In the genomic region with DNA sequence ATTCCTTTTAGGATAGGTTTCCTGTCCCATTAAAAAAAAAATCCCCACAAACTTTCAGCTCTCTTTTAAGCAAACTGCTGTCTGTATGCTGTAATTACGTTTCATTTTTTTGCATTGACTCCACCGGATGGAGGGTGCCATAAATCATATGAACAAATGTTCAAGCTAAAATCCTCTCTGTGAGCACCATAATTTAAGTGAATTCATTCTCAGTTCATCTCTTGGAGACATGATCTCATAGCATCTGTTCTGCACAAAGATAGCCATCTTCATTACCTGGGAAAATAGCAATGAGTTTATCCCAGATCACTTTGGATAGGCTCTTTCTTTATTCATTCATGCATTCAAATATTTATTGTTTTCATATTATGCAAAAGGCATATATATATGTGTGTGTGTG, we compare ENCODE assay signal across 16 cellular contexts.
A peak's percentile ranks its signal among the peaks of the same experiment; 100 is the strongest.
DNase-seq lines count a peak whose midpoint lies in the region; ATAC-seq and TF ChIP-seq lines count a peak whose summit lies in the region.
"Had no signal": no experiment of that assay in that cellular context is flagged by ENCODE, and none has a peak within 500 bp of the region (broad histone marks: within the 10 kb centered on the region; RNA-seq: fewer than 3 reads in every experiment).

No MANE protein-coding gene starts in this region.

- no peak for TF ChIP-seq CTCF in gastroesophageal sphincter (IDR thresholded peaks at IDR 0.05)

- H3K27me3 ChIP-seq in gastroesophageal sphincter: no peaks in the 10 kb centered on the region

- H3K36me3 ChIP-seq in SK-N-MC (ENCODE audit: insufficient read depth, low read length): no peaks in the 10 kb centered on the region
- H3K36me3 ChIP-seq in gastroesophageal sphincter: no peaks in the 10 kb centered on the region

- no peak for TF ChIP-seq POLR2A in gastroesophageal sphincter (IDR thresholded peaks at IDR 0.05)

- H3K4me1 ChIP-seq in gastroesophageal sphincter: no peaks in the 10 kb centered on the region

- DNase-seq in NCI-H1417 (lab: John Stamatoyannopoulos, UW) (peak in 2 of 3 experiments; percentile 36 to 77), NCI-H1417 treated with DMSO at 0.1 percent for 48 hours (lab: John Stamatoyannopoulos, UW) (no peak), A172 (ENCODE audit: low spot score) (peak; percentile 25), KG1 (lab: John Stamatoyannopoulos, UW) (peak; percentile 38), SK-N-MC (ENCODE audit: low read depth, low spot score) (peak; percentile 60)
- DNase-seq in central memory CD4-positive, alpha-beta T cell: no peak
- DNase-seq: ACHN; C1 segment of cervical spinal cord; Calu3; CD4-positive, alpha-beta T cell; DMS 273 treated with DMSO at 0.1 percent for 48 hours; GM23248; H7 had no signal

- H3K27ac ChIP-seq in SK-N-MC: no peak overlapping the region
- no peak overlapping the region for H3K27ac ChIP-seq in gastroesophageal sphincter
- H3K27ac ChIP-seq: 22Rv1, GM23248 had no signal

- ATAC-seq in HG02938 (IDR thresholded peaks at IDR 0.05; ENCODE audit: unreplicated experiment): no peak
- ATAC-seq in gastroesophageal sphincter: no peak

- H3K4me3 ChIP-seq in SK-N-MC: peak overlapping the region; percentile 23; the same call in 1 of the 2 replicates
- H3K4me3 ChIP-seq in gastroesophageal sphincter: no peak overlapping the region
- H3K4me3 ChIP-seq: GM23248 had no signal

- no peak for TF ChIP-seq EP300 in gastroesophageal sphincter (IDR thresholded peaks at IDR 0.05)

- H3K9ac ChIP-seq in SK-N-MC (ENCODE audit: insufficient read length): no peak overlapping the region
- H3K9ac ChIP-seq: GM23248 had no signal

- H3K9me3 ChIP-seq in SK-N-MC (ENCODE audit: low read depth, low read length) (no peaks in the 10 kb centered on the region), gastroesophageal sphincter (no peaks in the 10 kb centered on the region)

- 33 to 55% methylated on average over 2 of the region's 2 CpGs for whole genome bisulfite sequencing in gastroesophageal sphincter (ENCODE audit: low coverage in 1 of 2), 2 donors

Comparison
In these comparisons a context has a peak if more than half of its experiments do, and no peak if none do; other contexts are left out.
1. DNase-seq: peak in NCI-H1417 (2 of 3), A172 (single experiment), KG1 (single experiment) and SK-N-MC (single experiment); none in NCI-H1417 treated with DMSO at 0.1 percent for 48 hours (single experiment) and central memory CD4-positive, alpha-beta T cell (single experiment).